In the genomic region with DNA sequence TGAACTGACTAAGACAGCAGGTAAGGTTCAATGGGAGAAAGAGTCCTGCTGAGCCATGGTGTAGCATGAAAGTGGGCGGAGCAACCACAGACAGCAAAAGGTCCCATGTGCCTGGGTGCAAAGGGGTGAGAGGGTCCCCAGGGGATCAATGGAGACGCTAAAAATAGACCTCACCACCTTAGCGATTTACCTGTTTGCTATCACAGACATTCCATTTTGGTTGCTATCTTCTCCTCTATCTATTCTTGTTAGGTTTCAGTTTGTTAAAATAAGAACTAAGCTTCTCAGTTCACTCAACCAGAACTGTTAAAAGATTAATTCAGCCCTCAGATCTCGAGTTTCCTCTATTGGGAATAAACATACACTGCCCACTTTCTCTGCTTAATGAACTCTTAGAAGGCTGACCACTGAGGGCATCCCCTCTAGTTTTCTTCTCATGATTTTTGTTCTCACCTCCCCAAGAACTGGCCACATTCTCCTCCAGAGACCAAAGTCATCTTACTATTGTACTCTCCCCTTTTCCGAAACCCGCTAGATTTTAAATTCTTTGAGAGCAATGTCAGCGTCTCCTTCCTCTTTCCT, we compare ENCODE assay signal across 16 cellular contexts.
DNase-seq lines count a peak whose midpoint lies in the region; ATAC-seq, FAIRE-seq and TF ChIP-seq lines count a peak whose summit lies in the region.
"Had no signal": no experiment of that assay in that cellular context is flagged by ENCODE, and none has a peak within 500 bp of the region (broad histone marks: within the 10 kb centered on the region; RNA-seq: fewer than 3 reads in every experiment).

No MANE protein-coding gene starts in this region.

- no peak for FAIRE-seq in GM12891 (lab: Jason Lieb, UNC)

- TF ChIP-seq CTCF in GM10266 (IDR thresholded peaks at IDR 0.05; ENCODE audit: control insufficient read depth, insufficient read depth, low read depth, missing control alignments) = no peak

- DNase-seq in GM10266 (ENCODE audit: extremely low spot score) (peak; percentile 29), C1 segment of cervical spinal cord (lab: John Stamatoyannopoulos, UW) (no peak), GM12891 (ENCODE audit: insufficient read length, low spot score) (no peak), HuH-7.5 (ENCODE audit: low spot score) (no peak), AG20443 (ENCODE audit: low spot score) (no peak)
- DNase-seq: activated CD4-positive, CD25-positive, alpha-beta regulatory T cell; amygdala; dermis blood vessel endothelial cell; DMS53; left colon; NCI-H1092; NCI-H524; upper lobe of right lung had no signal

- ATAC-seq in GM19372 (IDR thresholded peaks at IDR 0.05; ENCODE audit: low read depth, unreplicated experiment) = peak; percentile 61
- peak; percentile 86 for ATAC-seq in HG02642 (IDR thresholded peaks at IDR 0.05; ENCODE audit: poor library complexity, unreplicated experiment)
- peak; percentile 65 for ATAC-seq in HG03442 (IDR thresholded peaks at IDR 0.05; ENCODE audit: unreplicated experiment)
- ATAC-seq: left colon, upper lobe of right lung had no signal

- no peak for TF ChIP-seq POLR2A in GM12891 (IDR thresholded peaks at IDR 0.05; ENCODE audit: low read depth, low read length)

TF ChIP-seq in GM12891, 5 proteins besides CTCF, POLR2A, EP300 and RAD21:
- no peak for TF ChIP-seq POLR2AphosphoS5 (IDR thresholded peaks at IDR 0.05; ENCODE audit: low read depth, low read length)
- TF ChIP-seq POU2F2 (IDR thresholded peaks at IDR 0.05; ENCODE audit: low read depth, low read length) = no peak
- TF ChIP-seq SPI1 (IDR thresholded peaks at IDR 0.05; ENCODE audit: low read depth, low read length) = no peak
- TF ChIP-seq PAX5 (IDR thresholded peaks at IDR 0.05; ENCODE audit: insufficient read depth, low read length, severe bottlenecking) = no peak
- TF ChIP-seq TAF1 (IDR thresholded peaks at IDR 0.05; ENCODE audit: low read depth, low read length) = no peak
